Comparison of ENCODE assay signal across 39 cellular contexts in genomic region chr6:64812138-64812537, GRCh38.
"Had no signal": no experiment of that assay in that cellular context is flagged by ENCODE, and none has a peak within 500 bp of the region (broad histone marks: within the 10 kb centered on the region; RNA-seq: fewer than 3 reads in every experiment).

No MANE protein-coding gene starts in this region.

- H3K4me1 ChIP-seq: adrenal gland, ascending aorta, body of pancreas, breast epithelium had no signal

- H3K27ac ChIP-seq: adrenal gland, ascending aorta, body of pancreas, brain microvascular endothelial cell, breast epithelium, cardiac muscle cell had no signal

- H3K36me3 ChIP-seq: adrenal gland, ascending aorta, brain microvascular endothelial cell, breast epithelium, cardiac muscle cell had no signal

- H3K4me3 Mint-ChIP-seq: activated naive CD4-positive, alpha-beta T cell treated with anti-CD3 and anti-CD28 coated beads for 36 hours; activated naive CD4-positive, alpha-beta T cell treated with anti-CD3 and anti-CD28 coated beads, Interleukin-2, amount 10 ng/mL, durations not matched to agents 7 days and 5 days; activated naive CD4-positive, alpha-beta T cell treated with anti-CD3 and anti-CD28 coated beads, Interleukin-2, amount 50 U/mL, for 24 hours; activated naive CD8-positive, alpha-beta T cell; activated naive CD8-positive, alpha-beta T cell treated with anti-CD3 and anti-CD28 coated beads for 36 hours; activated naive CD8-positive, alpha-beta T cell treated with anti-CD3 and anti-CD28 coated beads, Interleukin-2, amount 10 ng/mL, durations not matched to agents 7 days and 5 days; activated naive CD8-positive, alpha-beta T cell treated with anti-CD3 and anti-CD28 coated beads, Interleukin-2, amount 50 U/mL, for 24 hours; activated T-cell treated with anti-CD3 and anti-CD28 coated beads, Interleukin-2, amount 50 U/mL, for 24 hours; activated T-cell treated with anti-CD3 and anti-CD28 coated beads, Interleukin-2, amount 50 U/mL, for 4 hours; activated T-cell treated with anti-CD3 and anti-CD28 coated beads, Interleukin-2, amount 50 U/mL, for 72 hours; activated T-helper 1 cell treated with anti-CD3 and anti-CD28 coated beads, Interleukin-12 subunit alpha, Interleukin-12 subunit beta, Interleukin-2, Interleukin-4 antibody, amounts not matched to agents 30 ng/mL and 10 ng/mL and 1 ng/mL, durations not matched to agents 14 hours and 24 hours and 36 hours; activated T-helper 17 cell treated with anti-CD3 and anti-CD28 coated beads, Interleukin-2, amount 50 U/mL, for 72 hours; brain; central memory CD8-positive, alpha-beta T cell had no signal

- H3K27ac Mint-ChIP-seq: activated naive CD4-positive, alpha-beta T cell treated with anti-CD3 and anti-CD28 coated beads for 36 hours; activated naive CD4-positive, alpha-beta T cell treated with anti-CD3 and anti-CD28 coated beads, Interleukin-2, amount 10 ng/mL, durations not matched to agents 7 days and 5 days; activated naive CD4-positive, alpha-beta T cell treated with anti-CD3 and anti-CD28 coated beads, Interleukin-2, amount 50 U/mL, for 24 hours; activated naive CD4-positive, alpha-beta T cell treated with anti-CD3 and anti-CD28 coated beads, Interleukin-2, amount 50 U/mL, for 72 hours; activated naive CD8-positive, alpha-beta T cell; activated naive CD8-positive, alpha-beta T cell treated with anti-CD3 and anti-CD28 coated beads for 36 hours; activated naive CD8-positive, alpha-beta T cell treated with anti-CD3 and anti-CD28 coated beads, Interleukin-2, amount 10 ng/mL, durations not matched to agents 7 days and 5 days; activated naive CD8-positive, alpha-beta T cell treated with anti-CD3 and anti-CD28 coated beads, Interleukin-2, amount 50 U/mL, for 24 hours; activated T-cell treated with anti-CD3 and anti-CD28 coated beads, Interleukin-2, amount 50 U/mL, for 24 hours; activated T-cell treated with anti-CD3 and anti-CD28 coated beads, Interleukin-2, amount 50 U/mL, for 72 hours; activated T-helper 1 cell treated with anti-CD3 and anti-CD28 coated beads, Interleukin-12 subunit alpha, Interleukin-12 subunit beta, Interleukin-2, Interleukin-4 antibody, amounts not matched to agents 30 ng/mL and 10 ng/mL and 1 ng/mL, durations not matched to agents 14 hours and 24 hours and 36 hours; activated T-helper 17 cell treated with anti-CD3 and anti-CD28 coated beads, Interleukin-2, amount 50 U/mL, for 72 hours; activated T-helper 2 cell treated with anti-CD3 and anti-CD28 coated beads, Interferon-gamma antibody, Interleukin-2, Interleukin-4, amounts not matched to agents 10 μg/mL and 5 μg/mL and 100 μg/mL, durations not matched to agents 14 hours and 24 hours and 36 hours; brain had no signal

- H3K27me3 ChIP-seq: adrenal gland, ascending aorta, body of pancreas, brain microvascular endothelial cell, breast epithelium, cardiac muscle cell had no signal

- H3K27me3 Mint-ChIP-seq: activated naive CD4-positive, alpha-beta T cell treated with anti-CD3 and anti-CD28 coated beads, Interleukin-2, amount 10 ng/mL, durations not matched to agents 7 days and 5 days; activated naive CD4-positive, alpha-beta T cell treated with anti-CD3 and anti-CD28 coated beads, Interleukin-2, amount 50 U/mL, for 24 hours; activated naive CD8-positive, alpha-beta T cell; activated naive CD8-positive, alpha-beta T cell treated with anti-CD3 and anti-CD28 coated beads for 36 hours; activated naive CD8-positive, alpha-beta T cell treated with anti-CD3 and anti-CD28 coated beads, Interleukin-2, amount 10 ng/mL, durations not matched to agents 7 days and 5 days; activated naive CD8-positive, alpha-beta T cell treated with anti-CD3 and anti-CD28 coated beads, Interleukin-2, amount 50 U/mL, for 24 hours; activated T-cell treated with anti-CD3 and anti-CD28 coated beads, Interleukin-2, amount 50 U/mL, for 24 hours; activated T-helper 17 cell treated with anti-CD3 and anti-CD28 coated beads, Interleukin-2, amount 50 U/mL, for 72 hours; central memory CD8-positive, alpha-beta T cell had no signal

- FAIRE-seq: astrocyte, bronchial epithelial cell had no signal

- H3K36me3 Mint-ChIP-seq: activated naive CD4-positive, alpha-beta T cell treated with anti-CD3 and anti-CD28 coated beads, Interleukin-2, amount 10 ng/mL, durations not matched to agents 7 days and 5 days; activated naive CD4-positive, alpha-beta T cell treated with anti-CD3 and anti-CD28 coated beads, Interleukin-2, amount 50 U/mL, for 24 hours; activated naive CD4-positive, alpha-beta T cell treated with anti-CD3 and anti-CD28 coated beads, Interleukin-2, amount 50 U/mL, for 72 hours; activated naive CD8-positive, alpha-beta T cell; activated naive CD8-positive, alpha-beta T cell treated with anti-CD3 and anti-CD28 coated beads for 36 hours; activated naive CD8-positive, alpha-beta T cell treated with anti-CD3 and anti-CD28 coated beads, Interleukin-2, amount 10 ng/mL, durations not matched to agents 7 days and 5 days; brain had no signal

- ATAC-seq: activated naive CD4-positive, alpha-beta T cell treated with anti-CD3 and anti-CD28 coated beads, Interleukin-2, amount 50 U/mL, for 72 hours; activated naive CD8-positive, alpha-beta T cell treated with anti-CD3 and anti-CD28 coated beads, Interleukin-2, amount 50 U/mL, for 24 hours; activated T-cell treated with anti-CD3 and anti-CD28 coated beads, Interleukin-2, amount 50 U/mL, for 4 hours; activated T-cell treated with anti-CD3 and anti-CD28 coated beads, Interleukin-2, amount 50 U/mL, for 72 hours; activated T-helper 17 cell treated with anti-CD3 and anti-CD28 coated beads, Interleukin-2, amount 50 U/mL, for 72 hours; body of pancreas had no signal

- DNase-seq: activated effector memory CD4-positive, alpha-beta T cell treated with anti-CD3 and anti-CD28 coated beads, Interleukin-2, amount 50 U/mL, for 16 hours; activated effector memory CD4-positive, alpha-beta T cell treated with Interleukin-2 at 50 U/mL for 16 hours; activated gamma-delta T cell; activated gamma-delta T cell treated with Interleukin-2 at 50 U/mL for 16 hours; activated naive CD4-positive, alpha-beta T cell; activated naive CD4-positive, alpha-beta T cell treated with anti-CD3 and anti-CD28 coated beads for 36 hours; activated naive CD4-positive, alpha-beta T cell treated with anti-CD3 and anti-CD28 coated beads, Interleukin-2, amount 10 ng/mL, durations not matched to agents 7 days and 5 days; activated naive CD4-positive, alpha-beta T cell treated with anti-CD3 and anti-CD28 coated beads, Interleukin-2, amount 50 U/mL, for 16 hours; activated naive CD4-positive, alpha-beta T cell treated with Interleukin-2 at 50 U/mL for 16 hours; activated naive CD8-positive, alpha-beta T cell treated with anti-CD3 and anti-CD28 coated beads for 36 hours; activated naive CD8-positive, alpha-beta T cell treated with anti-CD3 and anti-CD28 coated beads, Interleukin-2, amount 10 ng/mL, durations not matched to agents 7 days and 5 days; activated naive CD8-positive, alpha-beta T cell treated with anti-CD3 and anti-CD28 coated beads, Interleukin-2, amount 50 U/mL, for 24 hours; activated T-cell treated with anti-CD3 and anti-CD28 coated beads, Interleukin-2, amount 50 U/mL, for 1 hour; activated T-cell treated with anti-CD3 and anti-CD28 coated beads, Interleukin-2, amount 50 U/mL, for 24 hours; activated T-cell treated with anti-CD3 and anti-CD28 coated beads, Interleukin-2, amount 50 U/mL, for 4 hours; activated T-cell treated with anti-CD3 and anti-CD28 coated beads, Interleukin-2, amount 50 U/mL, for 48 hours; activated T-cell treated with anti-CD3 and anti-CD28 coated beads, Interleukin-2, amount 50 U/mL, for 72 hours; adrenal gland; amniotic stem cell; amygdala; aorta; body of pancreas; brain microvascular endothelial cell; caudate nucleus; central memory CD4-positive, alpha-beta T cell; cerebellar nuclear complex had no signal

- H3K4me1 Mint-ChIP-seq: activated naive CD4-positive, alpha-beta T cell treated with anti-CD3 and anti-CD28 coated beads, Interleukin-2, amount 10 ng/mL, durations not matched to agents 7 days and 5 days; activated naive CD4-positive, alpha-beta T cell treated with anti-CD3 and anti-CD28 coated beads, Interleukin-2, amount 50 U/mL, for 24 hours; activated naive CD8-positive, alpha-beta T cell treated with anti-CD3 and anti-CD28 coated beads for 36 hours; activated naive CD8-positive, alpha-beta T cell treated with anti-CD3 and anti-CD28 coated beads, Interleukin-2, amount 10 ng/mL, durations not matched to agents 7 days and 5 days; activated naive CD8-positive, alpha-beta T cell treated with anti-CD3 and anti-CD28 coated beads, Interleukin-2, amount 50 U/mL, for 24 hours; activated T-helper 17 cell treated with anti-CD3 and anti-CD28 coated beads, Interleukin-2, amount 50 U/mL, for 72 hours; brain; central memory CD8-positive, alpha-beta T cell had no signal

- H3K9me3 Mint-ChIP-seq: activated naive CD8-positive, alpha-beta T cell treated with anti-CD3 and anti-CD28 coated beads for 36 hours; activated naive CD8-positive, alpha-beta T cell treated with anti-CD3 and anti-CD28 coated beads, Interleukin-2, amount 10 ng/mL, durations not matched to agents 7 days and 5 days; activated T-cell treated with anti-CD3 and anti-CD28 coated beads, Interleukin-2, amount 50 U/mL, for 24 hours; activated T-cell treated with anti-CD3 and anti-CD28 coated beads, Interleukin-2, amount 50 U/mL, for 4 hours; activated T-helper 1 cell treated with anti-CD3 and anti-CD28 coated beads, Interleukin-12 subunit alpha, Interleukin-12 subunit beta, Interleukin-2, Interleukin-4 antibody, amounts not matched to agents 30 ng/mL and 10 ng/mL and 1 ng/mL, durations not matched to agents 14 hours and 24 hours and 36 hours; activated T-helper 2 cell treated with anti-CD3 and anti-CD28 coated beads, Interferon-gamma antibody, Interleukin-2, Interleukin-4, amounts not matched to agents 10 μg/mL and 5 μg/mL and 100 μg/mL, durations not matched to agents 14 hours and 24 hours and 36 hours; brain; central memory CD8-positive, alpha-beta T cell had no signal

- H3K9me3 ChIP-seq: adrenal gland, ascending aorta, body of pancreas, breast epithelium had no signal

- H3K4me3 ChIP-seq: adrenal gland, ascending aorta, body of pancreas, breast epithelium, cardiac muscle cell had no signal
